ENCODE assay signal across 8 cellular contexts in the genomic region with DNA sequence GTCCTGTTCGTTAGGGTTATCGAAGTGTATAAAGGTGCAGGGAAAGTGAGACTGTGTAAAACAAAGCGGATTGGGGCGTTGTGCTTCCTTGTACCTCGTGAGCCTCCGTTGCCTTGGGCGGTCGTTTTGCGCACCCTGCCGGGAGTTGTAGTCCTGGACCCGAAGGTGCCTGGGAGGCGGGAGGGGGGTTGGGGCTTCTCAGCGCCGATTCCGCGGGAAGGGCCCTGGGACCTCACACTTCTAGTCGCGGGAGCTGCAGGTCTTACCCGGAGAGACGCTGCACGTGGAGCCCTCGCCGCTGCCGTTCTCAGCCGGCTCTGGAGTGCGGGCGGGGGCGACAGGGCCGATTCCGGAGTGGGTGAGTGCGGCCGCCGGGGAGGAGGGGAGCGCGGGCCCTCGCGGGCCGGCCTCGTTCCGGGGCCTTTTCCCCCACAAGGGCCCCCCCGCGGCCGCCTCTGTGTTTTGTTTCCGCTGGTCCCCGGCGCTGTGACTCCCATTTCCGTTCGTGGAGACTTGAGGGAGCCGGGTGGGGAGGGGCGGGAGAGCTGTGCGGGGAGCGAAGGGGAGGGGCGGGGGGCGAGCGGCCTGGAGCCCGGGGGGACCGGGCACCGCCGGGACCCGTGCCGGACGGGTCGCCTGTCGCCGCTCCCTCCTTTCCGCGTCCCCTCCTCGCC. TPM values are rescaled to one million over a fixed set of nuclear protein-coding genes. Genes with fewer than 3 reads are reported as not detected.
DNase-seq lines count a peak whose midpoint lies in the region; ATAC-seq, FAIRE-seq and TF ChIP-seq lines count a peak whose summit lies in the region.

No MANE protein-coding gene starts in this region.

- peak; percentile 90 for DNase-seq in DMS153 treated with DMSO at 0.1 percent for 48 hours (lab: John Stamatoyannopoulos, UW; ENCODE audit: unreplicated experiment)
- DNase-seq in Jurkat, Clone E6-1 (ENCODE audit: low read depth, low spot score): peak; percentile 72
- peak; percentile 60 for DNase-seq in RCC 7860 (ENCODE audit: low spot score)
- DNase-seq in activated T-helper 2 cell treated with anti-CD3 and anti-CD28 coated beads, Interferon-gamma antibody, Interleukin-2, Interleukin-4, amounts not matched to agents 10 μg/mL and 5 μg/mL and 100 μg/mL, durations not matched to agents 14 hours and 24 hours and 36 hours (ENCODE audit: low spot score): peak; percentile 85
- peak; percentile 71 for DNase-seq in fibroblast of peridontal ligament (ENCODE audit: extremely low read depth)
- peak; percentile 87 for DNase-seq in natural killer cell
- peak; percentile 89 to 100 (median 96) for DNase-seq in stimulated activated naive CD4-positive, alpha-beta T cell (lab: John Stamatoyannopoulos, UW)

- H3K4me1 Mint-ChIP-seq in activated T-helper 2 cell treated with anti-CD3 and anti-CD28 coated beads, Interferon-gamma antibody, Interleukin-2, Interleukin-4, amounts not matched to agents 10 μg/mL and 5 μg/mL and 100 μg/mL, durations not matched to agents 14 hours and 24 hours and 36 hours (ENCODE audit: low read depth): peaks cover 34% of the 10 kb centered on the region
- peaks cover 39 to 44% of the 10 kb centered on the region in 2 donors for H3K4me1 Mint-ChIP-seq in natural killer cell

- peak overlapping the region; percentile 95 for H3K4me3 ChIP-seq in Jurkat, Clone E6-1 (ENCODE audit: low read length)

- FAIRE-seq in RCC 7860 (lab: Jason Lieb, UNC): no peak

- peak overlapping the region; percentile 99 for H3K4me3 Mint-ChIP-seq in activated T-helper 2 cell treated with anti-CD3 and anti-CD28 coated beads, Interferon-gamma antibody, Interleukin-2, Interleukin-4, amounts not matched to agents 10 μg/mL and 5 μg/mL and 100 μg/mL, durations not matched to agents 14 hours and 24 hours and 36 hours (ENCODE audit: low read depth)
- peak overlapping the region; percentile 100 for H3K4me3 Mint-ChIP-seq in natural killer cell

- H3K27me3 Mint-ChIP-seq in activated T-helper 2 cell treated with anti-CD3 and anti-CD28 coated beads, Interferon-gamma antibody, Interleukin-2, Interleukin-4, amounts not matched to agents 10 μg/mL and 5 μg/mL and 100 μg/mL, durations not matched to agents 14 hours and 24 hours and 36 hours (ENCODE audit: low read depth): no peaks in the 10 kb centered on the region
- no peaks in the 10 kb centered on the region for H3K27me3 Mint-ChIP-seq in natural killer cell (ENCODE audit: low read depth in 2 of 2)

- no peaks in the 10 kb centered on the region for H3K9me3 Mint-ChIP-seq in activated T-helper 2 cell treated with anti-CD3 and anti-CD28 coated beads, Interferon-gamma antibody, Interleukin-2, Interleukin-4, amounts not matched to agents 10 μg/mL and 5 μg/mL and 100 μg/mL, durations not matched to agents 14 hours and 24 hours and 36 hours
- H3K9me3 Mint-ChIP-seq in natural killer cell: no peaks in the 10 kb centered on the region

- peaks cover 33% of the 10 kb centered on the region for H3K36me3 Mint-ChIP-seq in activated T-helper 2 cell treated with anti-CD3 and anti-CD28 coated beads, Interferon-gamma antibody, Interleukin-2, Interleukin-4, amounts not matched to agents 10 μg/mL and 5 μg/mL and 100 μg/mL, durations not matched to agents 14 hours and 24 hours and 36 hours (ENCODE audit: low read depth)
- no peaks in the 10 kb centered on the region for H3K36me3 Mint-ChIP-seq in natural killer cell

- peak overlapping the region; percentile 100 for H3K27ac Mint-ChIP-seq in activated T-helper 2 cell treated with anti-CD3 and anti-CD28 coated beads, Interferon-gamma antibody, Interleukin-2, Interleukin-4, amounts not matched to agents 10 μg/mL and 5 μg/mL and 100 μg/mL, durations not matched to agents 14 hours and 24 hours and 36 hours
- peak overlapping the region; percentile 93 to 100 for H3K27ac Mint-ChIP-seq in natural killer cell

- TF ChIP-seq CTCF in natural killer cell (IDR thresholded peaks at IDR 0.05): no peak

- intact Hi-C loops in activated T-helper 2 cell treated with anti-CD3 and anti-CD28 coated beads, Interferon-gamma antibody, Interleukin-2, Interleukin-4, amounts not matched to agents 10 μg/mL and 5 μg/mL and 100 μg/mL, durations not matched to agents 14 hours and 24 hours and 36 hours (cut with micrococcal nuclease): loop anchor here (1.0 to 10.0 kb wide), 6 partner anchors 27 to 1109 kb away; a partner anchor contains a TSS
- intact Hi-C loops in natural killer cell (cut with micrococcal nuclease): loop anchor here (1.0 kb wide), 1 partner anchor 127 kb away; no protein-coding TSS in a partner anchor

- ATAC-seq in GM21717 (IDR thresholded peaks at IDR 0.05; ENCODE audit: unreplicated experiment): peak; percentile 61
- ATAC-seq in natural killer cell: peak; percentile 76 to 87 (median 77)

RNA-seq across cellular contexts. Expression of a gene that starts 0.6 kb away (rescaled TPM):
- polyA plus RNA-seq in Jurkat, Clone E6-1 (2012; ENCODE audit: insufficient read depth, insufficient read length): 18.8 TPM
- 22.7 and 26.3 TPM in 2 replicates for total RNA-seq in activated T-helper 2 cell treated with anti-CD3 and anti-CD28 coated beads, Interferon-gamma antibody, Interleukin-2, Interleukin-4, amounts not matched to agents 10 μg/mL and 5 μg/mL and 100 μg/mL, durations not matched to agents 14 hours and 24 hours and 36 hours
- total RNA-seq in natural killer cell: 10 to 100 TPM; 25.2 to 29.3 (median 27.7) TPM

RNA-seq across cellular contexts. Expression of a gene that starts 0.7 kb away (rescaled TPM):
- polyA plus RNA-seq in Jurkat, Clone E6-1 (2012; ENCODE audit: insufficient read depth, insufficient read length): 269 TPM
- total RNA-seq in activated T-helper 2 cell treated with anti-CD3 and anti-CD28 coated beads, Interferon-gamma antibody, Interleukin-2, Interleukin-4, amounts not matched to agents 10 μg/mL and 5 μg/mL and 100 μg/mL, durations not matched to agents 14 hours and 24 hours and 36 hours: 156 and 163 TPM in 2 replicates
- total RNA-seq in natural killer cell: 10 to 100 TPM; 36.2 to 41.6 (median 36.4) TPM

Comparison
In these comparisons a context has a peak if more than half of its experiments do, and no peak if none do; other contexts are left out.
1. Peak in every context shown above with its lines: DNase-seq, ATAC-seq and H3K4me3 ChIP-seq.